ENCODE assay signal across 20 cellular contexts in genomic region chr1:193769609-193770008, GRCh38.
"Had no signal": no experiment of that assay in that cellular context is flagged by ENCODE, and none has a peak within 500 bp of the region (broad histone marks: within the 10 kb centered on the region; RNA-seq: fewer than 3 reads in every experiment).

No MANE protein-coding gene starts in this region.

- ATAC-seq: left lung; naive thymus-derived CD4-positive, alpha-beta T cell; sciatic nerve; stimulated activated naive CD8-positive, alpha-beta T cell treated with anti-CD3 and anti-CD28 coated beads, Interleukin-15, amount 100 ng/mL, for 72 hours had no signal

- FAIRE-seq: colon, frontal cortex, small intestine had no signal

- H3K27ac ChIP-seq: breast epithelium, left lung, tibial artery had no signal

- H3K4me1 ChIP-seq: breast epithelium, left lung, tibial artery had no signal

- H3K9me3 ChIP-seq: breast epithelium, left lung, tibial artery had no signal

- H3K4me3 ChIP-seq: breast epithelium, left lung, tibial artery had no signal

- H3K27me3 ChIP-seq: breast epithelium, left lung, tibial artery had no signal

- DNase-seq: activated CD4-positive, alpha-beta memory T cell treated with anti-CD3 and anti-CD28 coated beads for 36 hours; activated CD4-positive, alpha-beta T cell treated with anti-CD3 and anti-CD28 coated beads for 48 hours; activated naive CD4-positive, alpha-beta T cell treated with Interleukin-2 at 50 U/mL for 16 hours; activated naive CD8-positive, alpha-beta T cell treated with anti-CD3 and anti-CD28 coated beads for 36 hours; activated T-cell treated with anti-CD3 and anti-CD28 coated beads, Interleukin-2, amount 50 U/mL, for 48 hours; effector memory CD4-positive, alpha-beta T cell; hippocampal formation; kidney glomerular epithelial cell; left lung; naive thymus-derived CD4-positive, alpha-beta T cell; occipital lobe; posterior cingulate gyrus; small intestine; stimulated activated CD4-positive, alpha-beta T cell treated with anti-CD3 and anti-CD28 coated beads, Interleukin-2, amount 100 ng/mL, for 24 hours; stimulated activated naive CD8-positive, alpha-beta T cell treated with anti-CD3 and anti-CD28 coated beads, Interleukin-15, amount 100 ng/mL, for 72 hours; tibial artery had no signal

- H3K36me3 ChIP-seq: breast epithelium, left lung, tibial artery had no signal
